In the genomic region with DNA sequence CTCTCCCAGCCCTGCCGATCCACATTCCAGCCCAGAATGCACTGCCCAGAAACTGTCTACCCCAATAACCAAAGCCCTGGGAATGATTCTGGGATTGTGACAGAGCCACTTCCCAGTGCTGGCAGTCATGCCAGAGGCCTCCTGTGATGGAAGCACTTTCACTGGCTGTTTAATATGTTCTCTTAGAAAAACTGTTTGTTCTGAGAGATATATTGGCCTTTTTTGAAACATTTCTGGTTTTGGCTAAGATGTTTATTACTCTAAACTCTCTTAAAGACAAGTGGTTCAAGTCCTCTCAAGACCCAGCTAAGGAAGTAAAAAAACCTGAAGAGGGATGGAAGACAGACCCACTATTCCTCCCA, we compare ENCODE assay signal across 16 cellular contexts.
DNase-seq lines count a peak whose midpoint lies in the region; ATAC-seq and TF ChIP-seq lines count a peak whose summit lies in the region.
"Had no signal": no experiment of that assay in that cellular context is flagged by ENCODE, and none has a peak within 500 bp of the region (broad histone marks: within the 10 kb centered on the region; RNA-seq: fewer than 3 reads in every experiment).

No MANE protein-coding gene starts in this region.

- no peak overlapping the region for H2AFZ ChIP-seq in mammary epithelial cell (ENCODE audit: low read depth, low read length)

- H3K27me3 ChIP-seq in breast epithelium: no peaks in the 10 kb centered on the region
- H3K27me3 ChIP-seq in mammary epithelial cell (ENCODE audit: insufficient read depth, low read length): no peaks in the 10 kb centered on the region
- H3K27me3 ChIP-seq in upper lobe of right lung: no peaks in the 10 kb centered on the region

- H3K9ac ChIP-seq in mammary epithelial cell (ENCODE audit: insufficient read depth, low read length): no peak overlapping the region

- H3K4me3 ChIP-seq in breast epithelium (no peak overlapping the region), mammary epithelial cell (replicated peaks in 1 of 3; ENCODE audit: insufficient read depth in 1 of 3, low read depth in 2 of 3, low read length in 3 of 3) (no peak overlapping the region), upper lobe of right lung (no peak overlapping the region)

- H3K27ac ChIP-seq in breast epithelium (peak overlapping the region; percentile 61 to 84), mammary epithelial cell (ENCODE audit: insufficient read depth, low read depth, low read length) (no peak overlapping the region), upper lobe of right lung (peak overlapping the region; percentile 80)

- no peak for TF ChIP-seq POLR2A in breast epithelium (IDR thresholded peaks at IDR 0.05)

- CTCF ChIA-PET in mammary epithelial cell (lab: Charles Lee; ENCODE audit: low non-redundant PET): no interaction called here

- H4K20me1 ChIP-seq in mammary epithelial cell (ENCODE audit: insufficient read depth, low read length): no peaks in the 10 kb centered on the region

- intact Hi-C loops in breast epithelium (cut with DNase I; ENCODE audit: low total_unique reads): no loop called here
- intact Hi-C loops in mammary epithelial cell (cut with micrococcal nuclease): no loop called here
- intact Hi-C loops in upper lobe of right lung (cut with DNase I): no loop called here

- in situ Hi-C loops in mammary epithelial cell (cut with MboI; ENCODE audit: low sequenced_read_pairs in 2 of 2): loop anchor here in 1 of 2 donors (10.0 kb wide), 1 partner anchor 56 kb away; no protein-coding TSS in a partner anchor

- no TSS peak for BruUV-seq in mammary epithelial cell (replicated peaks; lab: Mats Ljungman, UMichigan)

- WGBS in mammary epithelial cell (ENCODE audit: low coverage, missing lambda C conversion rate): 21% methylated on average over 1 of the region's 1 CpG

- DNase-seq in breast epithelium (ENCODE audit: low spot score in 2 of 2): no peak
- DNase-seq in mammary epithelial cell: no peak
- DNase-seq in fibroblast of peridontal ligament (ENCODE audit: extremely low read depth): peak; percentile 38
- peak; percentile 39 for DNase-seq in putamen (ENCODE audit: low spot score)
- DNase-seq in upper lobe of right lung: no peak
- DNase-seq in NCI-H345 treated with DMSO at 0.1 percent for 48 hours (lab: John Stamatoyannopoulos, UW; ENCODE audit: unreplicated experiment): no peak
- DNase-seq in islet precursor cell: no peak
- DNase-seq in HuH-7 (ENCODE audit: low spot score): no peak
- DNase-seq: 8988T; activated CD8-positive, alpha-beta memory T cell treated with anti-CD3 and anti-CD28 coated beads, Interleukin-2, amount 50 U/mL, for 4 hours; activated naive CD4-positive, alpha-beta T cell treated with anti-CD3 and anti-CD28 coated beads for 36 hours; DMS53; foreskin melanocyte; NCI-H1436; NCI-H2227 treated with DMSO at 0.1 percent for 48 hours; SIG-M5 had no signal

- dilution Hi-C loops in mammary epithelial cell (cut with HindIII; ENCODE audit: low sequenced_read_pairs): no loop called here

- TF ChIP-seq CTCF in breast epithelium (IDR thresholded peaks at IDR 0.05): no peak
- no peak for TF ChIP-seq CTCF in mammary epithelial cell (conservative IDR thresholded peaks at IDR 0.05 in 1 of 2, IDR thresholded peaks at IDR 0.05 in 1 of 2; ENCODE audit: extremely low read depth in 1 of 2, insufficient read depth in 1 of 2, low read depth in 1 of 2, low read length in 2 of 2)
- no peak for TF ChIP-seq CTCF in upper lobe of right lung (IDR thresholded peaks at IDR 0.05)

- H3K79me2 ChIP-seq in mammary epithelial cell (ENCODE audit: insufficient read depth, low read length): no peaks in the 10 kb centered on the region

- ATAC-seq in upper lobe of right lung: peak; percentile 32

- H3K9me3 ChIP-seq in breast epithelium (no peaks in the 10 kb centered on the region), mammary epithelial cell (replicated peaks; ENCODE audit: insufficient read depth, low read length) (no peaks in the 10 kb centered on the region), upper lobe of right lung (no peaks in the 10 kb centered on the region)

- no peak overlapping the region for H3K4me2 ChIP-seq in mammary epithelial cell (ENCODE audit: insufficient read depth, low read depth, low read length)

- H3K4me1 ChIP-seq in breast epithelium (peaks cover 1 to 15% of the 10 kb centered on the region in 2 donors), mammary epithelial cell (ENCODE audit: insufficient read depth, low read length) (peaks cover 12% of the 10 kb centered on the region), upper lobe of right lung (peaks cover 90% of the 10 kb centered on the region)

- no peaks in the 10 kb centered on the region for H3K36me3 ChIP-seq in breast epithelium
- peaks cover 40% of the 10 kb centered on the region for H3K36me3 ChIP-seq in mammary epithelial cell (ENCODE audit: insufficient read depth, low read length)
- peaks cover 10% of the 10 kb centered on the region for H3K36me3 ChIP-seq in upper lobe of right lung

Comparison
In these comparisons a context has a peak if more than half of its experiments do, and no peak if none do; other contexts are left out.
1. DNase-seq: peak in fibroblast of peridontal ligament (single experiment) and putamen (single experiment); none in breast epithelium (0 of 2), mammary epithelial cell (single experiment), upper lobe of right lung (single experiment), NCI-H345 treated with DMSO at 0.1 percent for 48 hours (single experiment), islet precursor cell (single experiment) and HuH-7 (single experiment).